ENCODE assay signal across 15 cellular contexts in the genomic region with DNA sequence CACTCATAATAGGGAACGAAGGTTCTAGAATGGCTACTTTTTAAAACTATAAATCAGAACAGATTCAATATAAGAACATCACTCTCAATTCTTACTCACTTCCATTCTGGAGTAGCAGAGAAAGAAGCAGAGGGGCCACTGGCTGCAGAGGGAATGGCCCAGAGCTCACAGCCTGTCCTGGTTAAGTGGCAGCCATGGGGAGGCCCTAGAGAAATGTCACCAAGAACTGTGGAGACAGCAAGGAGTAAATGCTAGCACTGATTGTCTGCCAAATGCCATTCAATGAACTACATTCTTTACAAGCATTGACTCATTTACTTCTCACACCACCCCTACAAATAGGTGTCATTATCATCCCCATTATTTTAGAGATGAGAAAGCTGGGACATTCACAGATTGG.
DNase-seq lines count a peak whose midpoint lies in the region; ATAC-seq, FAIRE-seq and TF ChIP-seq lines count a peak whose summit lies in the region.
"Had no signal": no experiment of that assay in that cellular context is flagged by ENCODE, and none has a peak within 500 bp of the region (broad histone marks: within the 10 kb centered on the region; RNA-seq: fewer than 3 reads in every experiment).

No MANE protein-coding gene starts in this region.

- no peak overlapping the region for H3K4me3 ChIP-seq in OCI-LY3 (ENCODE audit: low read length)
- H3K4me3 ChIP-seq in K562, result no peak overlapping the region
- no peak overlapping the region for H3K4me3 ChIP-seq in gastroesophageal sphincter
- H3K4me3 ChIP-seq: HAP-1 had no signal

- H3K9me1 ChIP-seq in K562 (ENCODE audit: control insufficient read depth, insufficient read depth, low read length), result no peaks in the 10 kb centered on the region

- TF ChIP-seq POLR2A in K562 (conservative IDR thresholded peaks at IDR 0.05) (no peak), gastroesophageal sphincter (IDR thresholded peaks at IDR 0.05) (no peak)

- H3K9me3 Mint-ChIP-seq in immature natural killer cell, result no peaks in the 10 kb centered on the region
- H3K9me3 Mint-ChIP-seq in type B pancreatic cell, result no peaks in the 10 kb centered on the region
- H3K9me3 Mint-ChIP-seq: CD4-positive, alpha-beta memory T cell had no signal

- H3K36me3 Mint-ChIP-seq in immature natural killer cell (no peaks in the 10 kb centered on the region), type B pancreatic cell (no peaks in the 10 kb centered on the region)
- H3K36me3 Mint-ChIP-seq: CD4-positive, alpha-beta memory T cell had no signal

- H3K4me1 Mint-ChIP-seq in immature natural killer cell (peaks cover 2 to 12% of the 10 kb centered on the region in 2 donors), type B pancreatic cell (ENCODE audit: unreplicated experiment) (peaks cover 36% of the 10 kb centered on the region)

- H3K27me3 Mint-ChIP-seq in immature natural killer cell (ENCODE audit: low read depth in 3 of 3) (peaks cover 7 to 11% (median 7%) of the 10 kb centered on the region in 3 donors), type B pancreatic cell (peaks cover 45% of the 10 kb centered on the region)

- TF ChIP-seq CTCF in OCI-LY3 (IDR thresholded peaks at IDR 0.05; ENCODE audit: low read depth, low read length) (no peak), K562 (IDR thresholded peaks at IDR 0.05 in 2 of 3, conservative IDR thresholded peaks at IDR 0.05 in 1 of 3; ENCODE audit: insufficient read depth in 2 of 3, low read depth in 1 of 3, low read length in 3 of 3) (no peak), type B pancreatic cell (conservative IDR thresholded peaks at IDR 0.05) (no peak), RWPE1 (conservative IDR thresholded peaks at IDR 0.05; ENCODE audit: low read depth) (no peak), gastroesophageal sphincter (IDR thresholded peaks at IDR 0.05) (no peak)

- H2AFZ ChIP-seq in OCI-LY3 (ENCODE audit: low read depth, low read length), result no peak overlapping the region
- H2AFZ ChIP-seq in K562 (ENCODE audit: low read depth, low read length), result no peak overlapping the region

- ATAC-seq in K562, result no peak
- no peak for ATAC-seq in gastroesophageal sphincter

- DNase-seq in K562 (ENCODE audit: extremely low read depth in 1 of 4, low spot score in 3 of 4) (no peak), immature natural killer cell (no peak), type B pancreatic cell (ENCODE audit: extremely low spot score, unreplicated experiment) (no peak), RWPE1 (ENCODE audit: low spot score) (no peak)
- no peak for DNase-seq in stimulated activated CD4-positive, alpha-beta T cell treated with anti-CD3 and anti-CD28 coated beads, Interleukin-2, amount 100 ng/mL, for 48 hours
- DNase-seq: ACHN; Calu3; CD4-positive, alpha-beta memory T cell; DMS79 treated with DMSO at 0.1 percent for 48 hours; GF-D8 had no signal

- no peak for TF ChIP-seq EP300 in K562 (IDR thresholded peaks at IDR 0.05; ENCODE audit: low read length)
- no peak for TF ChIP-seq EP300 in gastroesophageal sphincter (IDR thresholded peaks at IDR 0.05)

- H4K20me1 ChIP-seq in OCI-LY3 (ENCODE audit: insufficient read depth, low read length) (no peaks in the 10 kb centered on the region), K562 (replicated peaks; ENCODE audit: control insufficient read depth, insufficient read depth, low read length) (no peaks in the 10 kb centered on the region)

- H3K27ac ChIP-seq in OCI-LY3 (ENCODE audit: low read length), result no peak overlapping the region
- H3K27ac ChIP-seq in K562 (ENCODE audit: extremely low read depth, low read depth, low read length), result no peak overlapping the region
- no peak overlapping the region for H3K27ac ChIP-seq in RWPE1
- no peak overlapping the region for H3K27ac ChIP-seq in gastroesophageal sphincter
- H3K27ac ChIP-seq: C4-2B had no signal

- H3K4me1 ChIP-seq in OCI-LY3 (ENCODE audit: low read length) (peaks cover 73% of the 10 kb centered on the region), K562 (replicated peaks in 1 of 2; ENCODE audit: control insufficient read depth in 2 of 2, insufficient read depth in 2 of 2, low read length in 2 of 2) (peaks cover 3 to 8% of the 10 kb centered on the region in 2 experiments; a peak in 3 of 5 replicates), gastroesophageal sphincter (peaks cover 0 to 14% (median 0%) of the 10 kb centered on the region in 3 donors)
- H3K4me1 ChIP-seq: HAP-1 had no signal

- POLR2A ChIA-PET in K562 (lab: Yijun Ruan, JAX) (interaction anchor here (1.0 to 1.1 kb wide), 3 partner anchors 11 to 125 kb away, joined by 3 to 4 read pairs (median 3); no protein-coding TSS in a partner anchor), RWPE1 (lab: Yijun Ruan, JAX; ENCODE audit: low non-redundant PET) (no interaction called here)

- peaks cover 23% of the 10 kb centered on the region for H3K36me3 ChIP-seq in OCI-LY3 (replicated peaks; ENCODE audit: low read depth, low read length)
- no peaks in the 10 kb centered on the region for H3K36me3 ChIP-seq in K562 (ENCODE audit: control insufficient read depth, insufficient read depth, low read length)
- H3K36me3 ChIP-seq in gastroesophageal sphincter, result no peaks in the 10 kb centered on the region
- H3K36me3 ChIP-seq: HAP-1 had no signal

- H3K27me3 ChIP-seq in OCI-LY3 (ENCODE audit: low read depth, low read length) (no peaks in the 10 kb centered on the region), K562 (ENCODE audit: control insufficient read depth in 2 of 2, insufficient read depth in 2 of 2, low read length in 2 of 2) (peaks cover 2 to 44% of the 10 kb centered on the region in 2 experiments; a peak in 3 of 5 replicates), gastroesophageal sphincter (peaks cover 27% of the 10 kb centered on the region)

- peak overlapping the region; percentile 98 for H3K9ac ChIP-seq in OCI-LY3 (ENCODE audit: low read length)
- H3K9ac ChIP-seq in K562 (ENCODE audit: insufficient read depth in 1 of 2, low read depth in 2 of 2, low read length in 2 of 2), result no peak overlapping the region

- no peak for TF ChIP-seq RAD21 in K562 (CRISPR knock-in tag; conservative IDR thresholded peaks at IDR 0.05 in 1 of 2, IDR thresholded peaks at IDR 0.05 in 1 of 2)

- H3K4me2 ChIP-seq in OCI-LY3 (ENCODE audit: low read length) (no peak overlapping the region), K562 (ENCODE audit: insufficient read depth, low read length) (peak overlapping the region; percentile 36; the same call in 1 of the 2 replicates)

- H3K27ac Mint-ChIP-seq in immature natural killer cell (no peak overlapping the region), type B pancreatic cell (no peak overlapping the region)

- no TSS peak for BruUV-seq in K562 (replicated peaks; lab: Mats Ljungman, UMichigan)

- FAIRE-seq in K562 (lab: Jason Lieb, UNC), result no peak
- FAIRE-seq: A204.1 had no signal

- in situ Hi-C loops in K562 (cut with MboI), result no loop called here

- peak overlapping the region in 3 of 5 donors; percentile 23 to 63 (median 60) for H3K4me3 Mint-ChIP-seq in immature natural killer cell
- H3K4me3 Mint-ChIP-seq in type B pancreatic cell, result peak overlapping the region; percentile 55

- peaks cover 34% of the 10 kb centered on the region for H3K79me2 ChIP-seq in OCI-LY3 (ENCODE audit: low read length)
- H3K79me2 ChIP-seq in K562 (ENCODE audit: control insufficient read depth, insufficient read depth, low read length), result no peaks in the 10 kb centered on the region

- CTCF ChIA-PET in K562 (lab: Yijun Ruan, JAX; ENCODE audit: low intra/inter-chr PET ratio), result no interaction called here
- CTCF ChIA-PET in RWPE1 (lab: Yijun Ruan, JAX), result interaction anchor here (0.6 to 4.6 kb wide), 34 partner anchors 11 to 963 kb away, joined by 3 to 52 read pairs (median 5); no protein-coding TSS in a partner anchor

- H3K9me3 ChIP-seq in OCI-LY3 (ENCODE audit: insufficient read depth, low read length), result no peaks in the 10 kb centered on the region
- no peaks in the 10 kb centered on the region for H3K9me3 ChIP-seq in K562 (replicated peaks; ENCODE audit: control insufficient read depth, insufficient read depth, low read depth, low read length)
- H3K9me3 ChIP-seq in gastroesophageal sphincter, result no peaks in the 10 kb centered on the region
- H3K9me3 ChIP-seq: HAP-1 had no signal

- 8% methylated on average over 1 of the region's 1 CpG for WGBS in K562 (ENCODE audit: insufficient coverage, low coverage, missing lambda C conversion rate)
- WGBS in gastroesophageal sphincter (ENCODE audit: low coverage in 1 of 2), 2 donors, result 83 to 100% methylated on average over 1 of the region's 1 CpG

- intact Hi-C loops in K562 (cut with micrococcal nuclease), result loop anchor here (5.0 kb wide), 1 partner anchor 50 kb away; no protein-coding TSS in a partner anchor

TF ChIP-seq in K562, 482 proteins besides CTCF, POLR2A, EP300 and RAD21 (continues in another document):
- TF ChIP-seq MLLT1 (IDR thresholded peaks at IDR 0.05), result no peak
- TF ChIP-seq DMBX1 (CRISPR knock-in tag; IDR thresholded peaks at IDR 0.05; ENCODE audit: borderline replicate concordance), result no peak
- no peak for TF ChIP-seq ZBTB8A (IDR thresholded peaks at IDR 0.05; ENCODE audit: partially characterized antibody)
- TF ChIP-seq IFI16 (CRISPR knock-in tag; IDR thresholded peaks at IDR 0.05), result no peak
